Comparison of ENCODE assay signal across 8 cellular contexts in genomic region chr11:66082936-66083698, GRCh38. TPM values are rescaled to one million over a fixed set of nuclear protein-coding genes. Genes with fewer than 3 reads are reported as not detected.
DNase-seq lines count a peak whose midpoint lies in the region; ATAC-seq and TF ChIP-seq lines count a peak whose summit lies in the region.

No MANE protein-coding gene starts in this region.

- no peak overlapping the region for H3K4me3 ChIP-seq in cardiac fibroblast (replicated peaks in 1 of 2; ENCODE audit: low read depth in 2 of 2, low read length in 2 of 2)

- ATAC-seq in GM18511 (IDR thresholded peaks at IDR 0.05; ENCODE audit: unreplicated experiment): no peak

- DNase-seq in HuH-7 (ENCODE audit: low spot score): peak; percentile 82
- peak; percentile 63 for DNase-seq in NCI-H510A (lab: John Stamatoyannopoulos, UW)
- peak; percentile 46 to 64 for DNase-seq in cardiac fibroblast (ENCODE audit: low read depth in 2 of 2)
- peak; percentile 50 for DNase-seq in pulmonary artery endothelial cell (ENCODE audit: low read depth, low spot score)
- no peak for DNase-seq in DMS114 treated with DMSO at 0.1 percent for 48 hours (lab: John Stamatoyannopoulos, UW; ENCODE audit: unreplicated experiment)
- no peak for DNase-seq in activated effector memory CD4-positive, alpha-beta T cell treated with Interleukin-2 at 50 U/mL for 16 hours
- DNase-seq in stimulated activated CD8-positive, alpha-beta memory T cell treated with anti-CD3 and anti-CD28 coated beads, Interleukin-4, amount 100 ng/mL, for 48 hours: no peak

- no peak for TF ChIP-seq CTCF in cardiac fibroblast (IDR thresholded peaks at IDR 0.05; ENCODE audit: low read depth, low read length)

RNA-seq across cellular contexts. Expression of gene PACS1, which starts 13.0 kb away (rescaled TPM):
- total RNA-seq in pulmonary artery endothelial cell: 17.5 and 21.9 TPM in 2 replicates

RNA-seq across cellular contexts. Expression of gene SF3B2, which starts 31.0 kb away (rescaled TPM):
- 107 and 129 TPM in 2 replicates for total RNA-seq in pulmonary artery endothelial cell

RNA-seq across cellular contexts. Expression of gene GAL3ST3, which starts 34.2 kb away (rescaled TPM):
- total RNA-seq in pulmonary artery endothelial cell: 0.07 and 0.14 TPM in 2 replicates

RNA-seq across cellular contexts. Expression of gene CATSPER1, which starts 56.8 kb away (rescaled TPM):
- 0.11 and 0.20 TPM in 2 replicates for total RNA-seq in pulmonary artery endothelial cell

Comparison
In these comparisons a context has a peak if more than half of its experiments do, and no peak if none do; other contexts are left out.
1. DNase-seq: peak in HuH-7 (single experiment), NCI-H510A (single experiment), cardiac fibroblast (2 of 2) and pulmonary artery endothelial cell (single experiment); none in DMS114 treated with DMSO at 0.1 percent for 48 hours (single experiment), activated effector memory CD4-positive, alpha-beta T cell treated with Interleukin-2 at 50 U/mL for 16 hours (single experiment) and stimulated activated CD8-positive, alpha-beta memory T cell treated with anti-CD3 and anti-CD28 coated beads, Interleukin-4, amount 100 ng/mL, for 48 hours (single experiment).